ENCODE assay signal across 13 cellular contexts in genomic region chr6:220736-221475, GRCh38.
DNase-seq lines count a peak whose midpoint lies in the region; FAIRE-seq and TF ChIP-seq lines count a peak whose summit lies in the region.
"Had no signal": no experiment of that assay in that cellular context is flagged by ENCODE, and none has a peak within 500 bp of the region (broad histone marks: within the 10 kb centered on the region; RNA-seq: fewer than 3 reads in every experiment).

No MANE protein-coding gene starts in this region.

- no peaks in the 10 kb centered on the region; the same call in 1 of the 2 replicates for H3K4me1 ChIP-seq in SJCRH30

- no peak overlapping the region for H3K4me3 ChIP-seq in SJCRH30
- H3K4me3 ChIP-seq: SK-N-MC had no signal

- no peak overlapping the region for H3K27ac ChIP-seq in SJCRH30
- H3K27ac ChIP-seq: SK-N-MC had no signal

- no peak overlapping the region for H3K4me3 Mint-ChIP-seq in activated CD4-positive, alpha-beta memory T cell treated with anti-CD3 and anti-CD28 coated beads for 36 hours
- H3K4me3 Mint-ChIP-seq: neural crest cell had no signal

- H3K9me3 ChIP-seq in SJCRH30 (replicated peaks): no peaks in the 10 kb centered on the region

- peaks cover 65% of the 10 kb centered on the region for H3K4me1 Mint-ChIP-seq in activated CD4-positive, alpha-beta memory T cell treated with anti-CD3 and anti-CD28 coated beads for 36 hours (ENCODE audit: low read depth)

- no peaks in the 10 kb centered on the region for H3K27me3 ChIP-seq in SJCRH30

- H3K27me3 Mint-ChIP-seq in activated CD4-positive, alpha-beta memory T cell treated with anti-CD3 and anti-CD28 coated beads for 36 hours: peaks cover 15% of the 10 kb centered on the region

- H3K36me3 Mint-ChIP-seq in activated CD4-positive, alpha-beta memory T cell treated with anti-CD3 and anti-CD28 coated beads for 36 hours: no peaks in the 10 kb centered on the region

- DNase-seq in CD1c-positive myeloid dendritic cell (ENCODE audit: extremely low spot score): peak; percentile 49
- no peak for DNase-seq in GM12892 (ENCODE audit: insufficient read length)
- peak; percentile 53 for DNase-seq in activated CD4-positive, alpha-beta memory T cell treated with anti-CD3 and anti-CD28 coated beads for 36 hours
- peak; percentile 21 for DNase-seq in glomerular visceral epithelial cell (ENCODE audit: extremely low spot score)
- no peak for DNase-seq in GF-D8 (lab: John Stamatoyannopoulos, UW)
- no peak for DNase-seq in HuH-7 (ENCODE audit: low spot score)
- DNase-seq in SJCRH30: no peak
- DNase-seq in nucleus accumbens (lab: John Stamatoyannopoulos, UW): no peak
- DNase-seq: central memory CD4-positive, alpha-beta T cell; KBM-7; NCI-H524 treated with DMSO at 0.1 percent for 48 hours had no signal

- no peak for TF ChIP-seq POLR2A in GM12892 (IDR thresholded peaks at IDR 0.05; ENCODE audit: low read depth, low read length)

- no peaks in the 10 kb centered on the region for H3K36me3 ChIP-seq in SJCRH30

- intact Hi-C loops in activated CD4-positive, alpha-beta memory T cell treated with anti-CD3 and anti-CD28 coated beads for 36 hours (cut with micrococcal nuclease): loop anchor here (1.0 kb wide), 1 partner anchor 32 kb away; no protein-coding TSS in a partner anchor

- POLR2A ChIA-PET in activated CD4-positive, alpha-beta memory T cell treated with anti-CD3 and anti-CD28 coated beads for 36 hours (lab: Charles Lee): interaction anchor here (0.6 to 1.4 kb wide), 4 partner anchors 11 to 330 kb away, joined by 3 to 5 read pairs (median 3); partner anchors contain the start of gene IRF4

- no peaks in the 10 kb centered on the region for H3K9me3 Mint-ChIP-seq in activated CD4-positive, alpha-beta memory T cell treated with anti-CD3 and anti-CD28 coated beads for 36 hours
- H3K9me3 Mint-ChIP-seq: neural crest cell had no signal

- FAIRE-seq in GM12892 (lab: Jason Lieb, UNC): peak; percentile 89

- no peak overlapping the region for H3K27ac Mint-ChIP-seq in activated CD4-positive, alpha-beta memory T cell treated with anti-CD3 and anti-CD28 coated beads for 36 hours

- CTCF ChIA-PET in activated CD4-positive, alpha-beta memory T cell treated with anti-CD3 and anti-CD28 coated beads for 36 hours (lab: Charles Lee): interaction anchor here (0.6 to 1.4 kb wide), 4 partner anchors 15 to 73 kb away, joined by 3 to 5 read pairs (median 3); no protein-coding TSS in a partner anchor

Comparison
In these comparisons a context has a peak if more than half of its experiments do, and no peak if none do; other contexts are left out.
1. DNase-seq: peak in CD1c-positive myeloid dendritic cell (single experiment), activated CD4-positive, alpha-beta memory T cell treated with anti-CD3 and anti-CD28 coated beads for 36 hours (single experiment) and glomerular visceral epithelial cell (single experiment); none in GM12892 (single experiment), GF-D8 (single experiment), HuH-7 (single experiment), SJCRH30 (0 of 2) and nucleus accumbens (0 of 56).